ENCODE assay signal across 26 cellular contexts in the genomic region with DNA sequence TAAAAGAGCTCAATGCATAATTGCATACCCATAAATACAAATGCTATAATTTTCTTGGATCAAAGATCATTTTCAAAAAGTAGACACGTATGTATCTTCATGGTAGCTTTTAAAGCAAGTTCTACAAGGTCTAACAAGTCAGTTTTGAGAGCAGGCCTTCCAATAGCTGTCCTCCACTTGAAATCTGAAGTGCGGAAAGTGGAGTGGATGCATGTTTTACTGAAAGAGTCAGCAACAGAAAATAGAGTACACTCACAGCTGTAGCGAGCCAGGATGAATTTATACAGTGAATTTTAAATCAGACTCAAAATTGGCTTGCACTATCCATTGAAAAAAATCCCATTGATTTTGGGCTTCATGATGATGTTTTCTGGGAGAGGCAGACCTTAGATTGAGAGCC.
DNase-seq lines count a peak whose midpoint lies in the region; ATAC-seq and TF ChIP-seq lines count a peak whose summit lies in the region.
"Had no signal": no experiment of that assay in that cellular context is flagged by ENCODE, and none has a peak within 500 bp of the region (broad histone marks: within the 10 kb centered on the region; RNA-seq: fewer than 3 reads in every experiment).

No MANE protein-coding gene starts in this region.

- ATAC-seq in Right ventricle myocardium inferior: peak; percentile 71
- ATAC-seq in HG02870 (IDR thresholded peaks at IDR 0.05; ENCODE audit: unreplicated experiment): no peak
- ATAC-seq: activated naive CD4-positive, alpha-beta T cell treated with anti-CD3 and anti-CD28 coated beads, Interleukin-2, amount 50 U/mL, for 72 hours; HepG2; naive thymus-derived CD8-positive, alpha-beta T cell had no signal

- intact Hi-C loops in Right ventricle myocardium inferior (cut with DNase I) (loop anchor here (5.0 to 10.0 kb wide), 3 partner anchors 120 to 323 kb away; a partner anchor contains a TSS), left ventricle myocardium inferior (cut with micrococcal nuclease) (loop anchor here (10.0 kb wide), 1 partner anchor 320 kb away; a partner anchor contains a TSS), thyroid gland (cut with DNase I) (loop anchor here (10.0 kb wide), 1 partner anchor 420 kb away; no protein-coding TSS in a partner anchor), ovary (cut with DNase I) (loop anchor here in 1 of 4 donors (10.0 kb wide), 1 partner anchor 420 kb away; no protein-coding TSS in a partner anchor)

- no peak overlapping the region for H3K4me3 ChIP-seq in right atrium auricular region
- H3K4me3 ChIP-seq in left ventricle myocardium inferior: no peak overlapping the region
- no peak overlapping the region for H3K4me3 ChIP-seq in thyroid gland (replicated peaks in 1 of 3)
- no peak overlapping the region for H3K4me3 ChIP-seq in ovary
- H3K4me3 ChIP-seq: ascending aorta, skin epidermis, upper lobe of left lung had no signal

- H3K36me3 ChIP-seq in right atrium auricular region (no peaks in the 10 kb centered on the region), left ventricle myocardium inferior (no peaks in the 10 kb centered on the region), thyroid gland (no peaks in the 10 kb centered on the region), ovary (no peaks in the 10 kb centered on the region)
- H3K36me3 ChIP-seq: ascending aorta, upper lobe of left lung had no signal

- H3K9me3 ChIP-seq in right atrium auricular region: no peaks in the 10 kb centered on the region
- no peaks in the 10 kb centered on the region for H3K9me3 ChIP-seq in left ventricle myocardium inferior (replicated peaks)
- H3K9me3 ChIP-seq in thyroid gland: no peaks in the 10 kb centered on the region
- H3K9me3 ChIP-seq in ovary: no peaks in the 10 kb centered on the region
- H3K9me3 ChIP-seq: ascending aorta, upper lobe of left lung had no signal

- 35% methylated on average over 3 of the region's 3 CpGs for WGBS in thyroid gland, 2 donors
- WGBS in ovary, 3 donors: 78 to 92% (median 91%) methylated on average over 3 of the region's 3 CpGs

- TF ChIP-seq EP300 in ovary (IDR thresholded peaks at IDR 0.05): no peak

- DNase-seq in Right ventricle myocardium inferior (ENCODE audit: missing footprints): no peak
- DNase-seq in right atrium auricular region (ENCODE audit: low spot score): no peak
- peak; percentile 46 for DNase-seq in NCI-H2227 (lab: John Stamatoyannopoulos, UW; ENCODE audit: unreplicated experiment)
- no peak for DNase-seq in left ventricle myocardium inferior
- peak; percentile 70 to 75 for DNase-seq in thyroid gland
- DNase-seq in ovary: no peak
- no peak for DNase-seq in medulla oblongata (ENCODE audit: extremely low spot score)
- DNase-seq: activated CD4-positive, alpha-beta T cell treated with anti-CD3 and anti-CD28 coated beads for 4 hours; activated effector memory CD4-positive, alpha-beta T cell treated with Interleukin-2 at 50 U/mL for 16 hours; effector CD8-positive, alpha-beta T cell; HCEC 1CT; MM.1S; naive thymus-derived CD8-positive, alpha-beta T cell; NCI-H146; NCI-H226; NCI-H774; nucleus accumbens; stimulated activated naive CD4-positive, alpha-beta T cell; T1000 had no signal

- TF ChIP-seq CTCF in right atrium auricular region (IDR thresholded peaks at IDR 0.05) (no peak), left ventricle myocardium inferior (IDR thresholded peaks at IDR 0.05; ENCODE audit: borderline replicate concordance) (no peak), thyroid gland (IDR thresholded peaks at IDR 0.05) (no peak), ovary (IDR thresholded peaks at IDR 0.05) (no peak)

- H3K27ac ChIP-seq in right atrium auricular region (no peak overlapping the region), left ventricle myocardium inferior (replicated peaks) (peak overlapping the region; percentile 52), thyroid gland (no peak overlapping the region), ovary (no peak overlapping the region)
- H3K27ac ChIP-seq: ascending aorta, skin epidermis, upper lobe of left lung, VCaP had no signal

- peaks cover 0 to 36% of the 10 kb centered on the region in 2 donors for H3K4me1 ChIP-seq in right atrium auricular region
- H3K4me1 ChIP-seq in left ventricle myocardium inferior: peaks cover 51% of the 10 kb centered on the region
- H3K4me1 ChIP-seq in thyroid gland: no peaks in the 10 kb centered on the region
- H3K4me1 ChIP-seq in ovary (ENCODE audit: insufficient read depth): no peaks in the 10 kb centered on the region

- H3K27me3 ChIP-seq in right atrium auricular region: no peaks in the 10 kb centered on the region
- no peaks in the 10 kb centered on the region for H3K27me3 ChIP-seq in left ventricle myocardium inferior (ENCODE audit: low read depth)
- H3K27me3 ChIP-seq in thyroid gland: no peaks in the 10 kb centered on the region
- H3K27me3 ChIP-seq in ovary: no peaks in the 10 kb centered on the region
- H3K27me3 ChIP-seq: ascending aorta, upper lobe of left lung had no signal

- TF ChIP-seq POLR2A in thyroid gland (IDR thresholded peaks at IDR 0.05): no peak
- no peak for TF ChIP-seq POLR2A in ovary (IDR thresholded peaks at IDR 0.05)

Comparison
In these comparisons a context has a peak if more than half of its experiments do, and no peak if none do; other contexts are left out.
1. DNase-seq: peak in NCI-H2227 (single experiment) and thyroid gland (2 of 2); none in Right ventricle myocardium inferior (single experiment), right atrium auricular region (single experiment), left ventricle myocardium inferior (single experiment), ovary (0 of 5) and medulla oblongata (single experiment).